Comparison of ENCODE assay signal across 9 cellular contexts in the genomic region with DNA sequence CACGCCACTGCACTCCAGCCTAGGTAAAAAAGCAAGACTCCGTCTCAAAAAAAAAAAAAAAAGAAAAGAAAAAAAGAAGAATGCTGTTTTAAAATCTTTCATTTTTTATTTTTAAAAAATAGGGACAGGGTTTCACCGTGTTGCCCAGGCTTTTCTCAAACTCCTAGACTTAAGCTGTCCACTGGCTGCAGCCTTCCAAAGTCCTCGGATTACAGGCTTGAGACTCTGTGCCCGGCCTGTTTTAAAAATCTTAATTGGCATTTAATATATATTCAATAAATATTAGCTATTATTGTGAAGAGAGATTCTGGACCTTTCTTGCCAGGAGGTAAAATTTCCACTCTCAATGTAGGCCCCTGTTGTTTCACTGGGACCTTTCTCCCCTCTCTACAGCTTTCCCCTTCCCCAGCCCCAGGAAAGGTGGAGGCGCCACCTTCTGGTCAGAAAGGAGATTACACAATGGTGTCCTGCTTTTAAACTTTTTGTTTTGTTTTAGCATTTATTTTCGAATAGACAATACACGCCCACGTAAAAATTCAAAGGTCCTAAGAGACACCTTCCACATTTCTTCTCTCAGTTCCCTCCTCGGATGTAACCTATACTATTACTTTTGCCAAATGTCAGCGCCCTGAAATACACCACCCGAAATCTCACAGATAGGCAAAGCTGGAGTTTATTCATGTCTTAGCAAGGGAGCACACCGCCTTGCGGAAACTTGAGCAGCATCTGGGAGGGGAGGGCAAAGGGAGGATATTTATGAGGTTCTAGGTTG. TPM values are rescaled to one million over a fixed set of nuclear protein-coding genes. Genes with fewer than 3 reads are reported as not detected.
DNase-seq lines count a peak whose midpoint lies in the region; ATAC-seq and TF ChIP-seq lines count a peak whose summit lies in the region.
"Had no signal": no experiment of that assay in that cellular context is flagged by ENCODE, and none has a peak within 500 bp of the region (broad histone marks: within the 10 kb centered on the region; RNA-seq: fewer than 3 reads in every experiment).

No MANE protein-coding gene starts in this region.

- no peaks in the 10 kb centered on the region for H3K36me3 ChIP-seq in HEK293 (ENCODE audit: control insufficient read depth in 2 of 2, insufficient read depth in 1 of 2, low read length in 2 of 2)
- H3K36me3 ChIP-seq in Panc1 (ENCODE audit: control insufficient read depth, insufficient read depth, low read length): no peaks in the 10 kb centered on the region
- no peaks in the 10 kb centered on the region for H3K36me3 ChIP-seq in osteoblast (ENCODE audit: insufficient read depth, low read length)
- H3K36me3 ChIP-seq in upper lobe of left lung: no peaks in the 10 kb centered on the region

- no TSS peak for BruUV-seq in Panc1 (replicated peaks; lab: Mats Ljungman, UMichigan)

- no peaks in the 10 kb centered on the region; the same call in 1 of the 2 replicates for H3K27me3 ChIP-seq in Panc1 (ENCODE audit: control insufficient read depth, insufficient read depth, low read length)
- no peaks in the 10 kb centered on the region for H3K27me3 ChIP-seq in osteoblast (ENCODE audit: insufficient read depth, low read length)
- H3K27me3 ChIP-seq in upper lobe of left lung: no peaks in the 10 kb centered on the region

- no peak overlapping the region for H3K27ac ChIP-seq in HEK293 (ENCODE audit: extremely low read depth, low read depth, low read length)
- H3K27ac ChIP-seq in Panc1 (ENCODE audit: low read length): no peak overlapping the region
- H3K27ac ChIP-seq in osteoblast (ENCODE audit: low read depth, low read length): no peak overlapping the region
- H3K27ac ChIP-seq in upper lobe of left lung: no peak overlapping the region
- H3K27ac ChIP-seq: epithelial cell of prostate had no signal

- H3K9me3 ChIP-seq in HEK293 (ENCODE audit: control insufficient read depth, insufficient read depth, low read depth, low read length) (no peaks in the 10 kb centered on the region), Panc1 (ENCODE audit: control insufficient read depth, insufficient read depth, low read depth, low read length) (no peaks in the 10 kb centered on the region), osteoblast (ENCODE audit: low read depth, low read length) (no peaks in the 10 kb centered on the region), upper lobe of left lung (no peaks in the 10 kb centered on the region)

- peak; percentile 52; the same call in 1 of the 2 replicates for TF ChIP-seq CTCF in HEK293 (tag by site-specific recombination; IDR thresholded peaks at IDR 0.05)
- peak; percentile 87 for TF ChIP-seq CTCF in Panc1 (IDR thresholded peaks at IDR 0.05)
- peak; percentile 89 for TF ChIP-seq CTCF in osteoblast (IDR thresholded peaks at IDR 0.05; ENCODE audit: extremely low read depth, low read depth, low read length)
- TF ChIP-seq CTCF in upper lobe of left lung (IDR thresholded peaks at IDR 0.05): peak; percentile 60 to 91 (median 80)

- WGBS in upper lobe of left lung, 2 donors: 30 to 33% methylated on average over 14 of the region's 14 CpGs

- DNase-seq in Caki2 (ENCODE audit: low read depth) (peak; percentile 57), Panc1 (ENCODE audit: low read depth, low spot score) (no peak), germinal center (ENCODE audit: low spot score) (peak; percentile 70), osteoblast (ENCODE audit: insufficient read length, low spot score, missing footprints) (peak; percentile 73), upper lobe of left lung (peak in 1 of 2 donors; percentile 27), ureter (ENCODE audit: low spot score) (no peak)
- DNase-seq in activated T-helper 9 cell treated with anti-CD3 and anti-CD28 coated beads, Interleukin-2, amount 50 U/mL, for 16 hours (ENCODE audit: low read depth): peak; percentile 46

- POLR2A ChIA-PET in HEK293 (lab: Yijun Ruan, JAX): interaction anchor here (0.6 to 2.0 kb wide), 2 partner anchors 59 to 196 kb away, joined by 5 to 6 read pairs; partner anchors contain the start of gene M6PR
- POLR2A ChIA-PET in Panc1 (lab: Charles Lee): no interaction called here

- peak overlapping the region; percentile 39 for H3K4me3 ChIP-seq in HEK293 (ENCODE audit: low read depth, low read length)
- peak overlapping the region; percentile 40 to 53 for H3K4me3 ChIP-seq in Panc1 (ENCODE audit: low read depth in 2 of 2, low read length in 2 of 2)
- H3K4me3 ChIP-seq in osteoblast (ENCODE audit: insufficient read depth, low read length): peak overlapping the region; percentile 77
- peak overlapping the region in 3 of 4 donors; percentile 28 to 50 (median 43) for H3K4me3 ChIP-seq in upper lobe of left lung

- H3K4me2 ChIP-seq in osteoblast (ENCODE audit: insufficient read depth, low read length): peak overlapping the region; percentile 92

- TF ChIP-seq POLR2A in upper lobe of left lung (IDR thresholded peaks at IDR 0.05): no peak

- CTCF ChIA-PET in HEK293 (lab: Yijun Ruan, JAX) (interaction anchor here (0.5 to 3.4 kb wide), 54 partner anchors 8 to 824 kb away, joined by 3 to 32 read pairs (median 4); partner anchors contain the start of gene PHC1), Panc1 (lab: Charles Lee) (interaction anchor here (0.6 to 1.8 kb wide), 6 partner anchors 30 to 447 kb away, joined by 3 to 9 read pairs (median 5); no protein-coding TSS in a partner anchor)

- peak overlapping the region; percentile 92 for H2AFZ ChIP-seq in osteoblast (ENCODE audit: low read length)

- TF ChIP-seq EP300 in upper lobe of left lung (IDR thresholded peaks at IDR 0.05): no peak

- H3K4me1 ChIP-seq in HEK293 (ENCODE audit: control insufficient read depth, insufficient read depth, low read length) (no peaks in the 10 kb centered on the region), Panc1 (ENCODE audit: control insufficient read depth, insufficient read depth, low read length) (no peaks in the 10 kb centered on the region), osteoblast (ENCODE audit: insufficient read depth, low read length) (no peaks in the 10 kb centered on the region), upper lobe of left lung (no peaks in the 10 kb centered on the region)

- ATAC-seq in Panc1 (peak; percentile 78), upper lobe of left lung (ENCODE audit: low FRiP score in 2 of 2) (peak; percentile 68 to 94)

- intact Hi-C loops in Panc1 (cut with micrococcal nuclease; ENCODE audit: unreplicated experiment): loop anchor here (2.0 to 10.0 kb wide), 3 partner anchors 106 to 233 kb away; no protein-coding TSS in a partner anchor

- in situ Hi-C loops in Caki2 (cut with HindIII; ENCODE audit: low pct_unique_long_range_greater_than_20kb, low sequenced_read_pairs): no loop called here
- in situ Hi-C loops in Panc1 (cut with HindIII; ENCODE audit: low pct_unique_long_range_greater_than_20kb, low sequenced_read_pairs): no loop called here

- no peaks in the 10 kb centered on the region for H4K20me1 ChIP-seq in osteoblast (ENCODE audit: insufficient read depth, low read length)

- H3K79me2 ChIP-seq in osteoblast (ENCODE audit: insufficient read depth, low read length): no peaks in the 10 kb centered on the region

TF ChIP-seq in HEK293, 187 proteins besides CTCF, POLR2A, EP300 and RAD21 (continues in another document):
- TF ChIP-seq ZNF585B (tag by site-specific recombination; IDR thresholded peaks at IDR 0.05) (no peak), ZNF10 (tag by site-specific recombination; IDR thresholded peaks at IDR 0.05) (no peak), WT1 (tag by site-specific recombination; IDR thresholded peaks at IDR 0.05) (peak; percentile 77), ZNF2 (tag by site-specific recombination; IDR thresholded peaks at IDR 0.05) (peak; percentile 66; the same call in 1 of the 2 replicates), PRDM1 (tag by site-specific recombination; IDR thresholded peaks at IDR 0.05) (peak; percentile 98), ZBTB17 (tag by site-specific recombination; IDR thresholded peaks at IDR 0.05) (peak; percentile 77), ZNF76 (tag by site-specific recombination; IDR thresholded peaks at IDR 0.05; ENCODE audit: borderline replicate concordance, low read depth) (no peak), ZNF561 (tag by site-specific recombination; IDR thresholded peaks at IDR 0.05; ENCODE audit: borderline replicate concordance) (0 out of 2 replicates have a peak, but pooled peaks have one; percentile 15), ZNF654 (tag by site-specific recombination; IDR thresholded peaks at IDR 0.05; ENCODE audit: low read depth) (peak; percentile 86), ZNF544 (tag by site-specific recombination; IDR thresholded peaks at IDR 0.05) (no peak), ZNF530 (tag by site-specific recombination; IDR thresholded peaks at IDR 0.05; ENCODE audit: low read depth) (no peak)
- TF ChIP-seq, protein P1, sequence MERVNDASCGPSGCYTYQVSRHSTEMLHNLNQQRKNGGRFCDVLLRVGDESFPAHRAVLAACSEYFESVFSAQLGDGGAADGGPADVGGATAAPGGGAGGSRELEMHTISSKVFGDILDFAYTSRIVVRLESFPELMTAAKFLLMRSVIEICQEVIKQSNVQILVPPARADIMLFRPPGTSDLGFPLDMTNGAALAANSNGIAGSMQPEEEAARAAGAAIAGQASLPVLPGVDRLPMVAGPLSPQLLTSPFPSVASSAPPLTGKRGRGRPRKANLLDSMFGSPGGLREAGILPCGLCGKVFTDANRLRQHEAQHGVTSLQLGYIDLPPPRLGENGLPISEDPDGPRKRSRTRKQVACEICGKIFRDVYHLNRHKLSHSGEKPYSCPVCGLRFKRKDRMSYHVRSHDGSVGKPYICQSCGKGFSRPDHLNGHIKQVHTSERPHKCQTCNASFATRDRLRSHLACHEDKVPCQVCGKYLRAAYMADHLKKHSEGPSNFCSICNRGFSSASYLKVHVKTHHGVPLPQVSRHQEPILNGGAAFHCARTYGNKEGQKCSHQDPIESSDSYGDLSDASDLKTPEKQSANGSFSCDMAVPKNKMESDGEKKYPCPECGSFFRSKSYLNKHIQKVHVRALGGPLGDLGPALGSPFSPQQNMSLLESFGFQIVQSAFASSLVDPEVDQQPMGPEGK (tag by site-specific recombination; IDR thresholded peaks at IDR 0.05): peak; percentile 33; the same call in 1 of the 2 replicates
- TF ChIP-seq, protein P2, sequence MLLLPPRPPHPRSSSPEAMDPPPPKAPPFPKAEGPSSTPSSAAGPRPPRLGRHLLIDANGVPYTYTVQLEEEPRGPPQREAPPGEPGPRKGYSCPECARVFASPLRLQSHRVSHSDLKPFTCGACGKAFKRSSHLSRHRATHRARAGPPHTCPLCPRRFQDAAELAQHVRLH (tag by site-specific recombination; IDR thresholded peaks at IDR 0.05): no peak

RNA-seq across cellular contexts. Expression of gene PHC1, which starts 23.8 kb away (rescaled TPM):
- 5.9 and 8.0 TPM in 2 replicates for total RNA-seq in Caki2 (2014; rRNA removed; shearing (Covaris generic); ENCODE audit: low replicate concordance)
- 15.6 TPM for total RNA-seq in Panc1 (2021; ENCODE audit: unreplicated experiment)
- polyA plus RNA-seq in Panc1 (2012; ENCODE audit: insufficient read length): 24.8 TPM
- 22.4 and 27.1 TPM in 2 replicates for total RNA-seq in osteoblast
- 10 to 100 TPM; 23.2 to 60.8 (median 32.1) TPM for total RNA-seq in upper lobe of left lung
- 44.9 TPM for total RNA-seq in ureter

RNA-seq across cellular contexts. Expression of gene M6PR, which starts 58.9 kb away (rescaled TPM):
- total RNA-seq in Caki2 (2014; rRNA removed; shearing (Covaris generic); ENCODE audit: low replicate concordance): 157 and 179 TPM in 2 replicates
- total RNA-seq in Panc1 (2021; ENCODE audit: unreplicated experiment): 161 TPM
- polyA plus RNA-seq in Panc1 (2012; ENCODE audit: insufficient read length): 214 TPM
- 143 and 162 TPM in 2 replicates for total RNA-seq in osteoblast
- 100 to 1,000 TPM; 136 to 239 (median 175) TPM for total RNA-seq in upper lobe of left lung
- total RNA-seq in ureter: 181 TPM

Comparison
In these comparisons a context has a peak if more than half of its experiments do, and no peak if none do; other contexts are left out.
1. DNase-seq: peak in Caki2 (single experiment), activated T-helper 9 cell treated with anti-CD3 and anti-CD28 coated beads, Interleukin-2, amount 50 U/mL, for 16 hours (single experiment), germinal center (single experiment) and osteoblast (single experiment); none in Panc1 (single experiment) and ureter (single experiment).
2. Peak in every context shown above with its lines, with median percentiles within 50 percentile points of each other: H3K4me3 ChIP-seq and CTCF ChIP-seq.